Comparison of ENCODE assay signal across 8 cellular contexts in genomic region chr17:59220328-59221158, GRCh38. TPM values are rescaled to one million over a fixed set of nuclear protein-coding genes. Genes with fewer than 3 reads are reported as not detected.
A peak's percentile ranks its signal among the peaks of the same experiment; 100 is the strongest.
DNase-seq lines count a peak whose midpoint lies in the region; ATAC-seq and TF ChIP-seq lines count a peak whose summit lies in the region.

TSS of gene GDPD1 (plus strand) at chr17:59220511. CDS start at chr17:59220610, 99 bp downstream.

- no peaks in the 10 kb centered on the region for H3K9me3 Mint-ChIP-seq in T-cell

- ATAC-seq in HG02884 (IDR thresholded peaks at IDR 0.05; ENCODE audit: unreplicated experiment) (peak; percentile 93), T-cell (replicated peaks in 1 of 4) (peak; percentile 97 to 100 (median 99))

- H3K4me1 Mint-ChIP-seq in T-cell, result peaks cover 13 to 16% (median 15%) of the 10 kb centered on the region in 3 donors

- CTCF ChIA-PET in T-cell (lab: Charles Lee), result interaction anchor here in 1 of 2 donors (1.6 kb wide), 1 partner anchor 10 kb away, joined by 4 read pairs; the partner anchor contains the start of gene SMG8

- intact Hi-C loops in prostate gland (cut with DNase I), result no loop called here

- H3K27ac ChIP-seq in right atrium auricular region (peak within 1 kb of the TSS; percentile 74 to 79), prostate gland (peak within 1 kb of the TSS; percentile 77 to 89), urinary bladder (ENCODE audit: low read depth) (peak within 1 kb of the TSS; percentile 14)

- H3K4me3 ChIP-seq in right atrium auricular region, result peak within 1 kb of the TSS; percentile 74 to 76
- peak within 1 kb of the TSS; percentile 57 to 71 for H3K4me3 ChIP-seq in prostate gland
- H3K4me3 ChIP-seq in urinary bladder (ENCODE audit: low read depth, low read length), result peak within 1 kb of the TSS; percentile 59

- no peaks in the 10 kb centered on the region for H3K9me3 ChIP-seq in right atrium auricular region
- no peaks in the 10 kb centered on the region for H3K9me3 ChIP-seq in prostate gland

- no peaks in the 10 kb centered on the region for H3K27me3 Mint-ChIP-seq in T-cell

- no peaks in the 10 kb centered on the region for H3K36me3 ChIP-seq in right atrium auricular region
- no peaks in the 10 kb centered on the region for H3K36me3 ChIP-seq in prostate gland
- no peaks in the 10 kb centered on the region for H3K36me3 ChIP-seq in urinary bladder (ENCODE audit: insufficient read depth)

- H3K36me3 Mint-ChIP-seq in T-cell, result no peaks in the 10 kb centered on the region

- TF ChIP-seq POLR2A in GM15510 (IDR thresholded peaks at IDR 0.05; ENCODE audit: borderline replicate concordance, extremely low read depth, insufficient read length), result peak; percentile 57
- TF ChIP-seq POLR2A in prostate gland (IDR thresholded peaks at IDR 0.05), result no peak

- H3K27ac Mint-ChIP-seq in T-cell, result peak within 1 kb of the TSS; percentile 97 to 98

- DNase-seq in NCI-H146 (lab: John Stamatoyannopoulos, UW) (peak; percentile 97), T-cell (peak; percentile 89 to 99 (median 97)), amygdala (lab: John Stamatoyannopoulos, UW) (peak; percentile 44 to 97 (median 89)), right atrium auricular region (ENCODE audit: low spot score) (peak; percentile 92), prostate gland (ENCODE audit: low spot score) (peak; percentile 94)

- H3K4me1 ChIP-seq in right atrium auricular region (peaks cover 0 to 3% of the 10 kb centered on the region in 2 donors), prostate gland (replicated peaks) (no peaks in the 10 kb centered on the region), urinary bladder (ENCODE audit: insufficient read depth) (no peaks in the 10 kb centered on the region)

- H3K4me3 Mint-ChIP-seq in T-cell, result peak within 1 kb of the TSS; percentile 99 to 100 (median 99)

- TF ChIP-seq CTCF in right atrium auricular region (IDR thresholded peaks at IDR 0.05), result peak; percentile 55 to 86
- peak in 3 of 4 experiments; percentile 61 to 89 (median 84) for TF ChIP-seq CTCF in prostate gland (IDR thresholded peaks at IDR 0.05)

- H3K27me3 ChIP-seq in right atrium auricular region (no peaks in the 10 kb centered on the region), prostate gland (replicated peaks; ENCODE audit: insufficient read depth) (no peaks in the 10 kb centered on the region)

- under 1% methylated on average over 60 of the region's 60 CpGs for WGBS in prostate gland
- under 1% methylated on average over 60 of the region's 60 CpGs for WGBS in urinary bladder

- POLR2A ChIA-PET in T-cell (lab: Charles Lee), result interaction anchor here (0.5 to 1.0 kb wide), 4 partner anchors 9 to 426 kb away, joined by 3 to 13 read pairs (median 6); no protein-coding TSS in a partner anchor

RNA-seq across cellular contexts. Expression of gene GDPD1, which starts in this region (rescaled TPM):
- total RNA-seq in T-cell (1 to 10 TPM; 2.4 to 4.9 (median 3.1) TPM), right atrium auricular region (1 to 10 TPM; 1.3 to 3.7 TPM), prostate gland (1 to 10 TPM; 3.8 to 5.6 TPM), urinary bladder (3.4 TPM)
- polyA plus RNA-seq in urinary bladder, result 1.2 TPM

Comparison
In these comparisons a context has a peak if more than half of its experiments do, and no peak if none do; other contexts are left out.
1. Peak in every context shown above with its lines: DNase-seq, ATAC-seq, H3K4me3 ChIP-seq and H3K27ac ChIP-seq.
2. H3K27ac ChIP-seq: peak in every context shown above with its lines; median percentile 83 in prostate gland; 76 in right atrium auricular region; 14 in urinary bladder.